Comparison of ENCODE assay signal across 16 cellular contexts in the genomic region with DNA sequence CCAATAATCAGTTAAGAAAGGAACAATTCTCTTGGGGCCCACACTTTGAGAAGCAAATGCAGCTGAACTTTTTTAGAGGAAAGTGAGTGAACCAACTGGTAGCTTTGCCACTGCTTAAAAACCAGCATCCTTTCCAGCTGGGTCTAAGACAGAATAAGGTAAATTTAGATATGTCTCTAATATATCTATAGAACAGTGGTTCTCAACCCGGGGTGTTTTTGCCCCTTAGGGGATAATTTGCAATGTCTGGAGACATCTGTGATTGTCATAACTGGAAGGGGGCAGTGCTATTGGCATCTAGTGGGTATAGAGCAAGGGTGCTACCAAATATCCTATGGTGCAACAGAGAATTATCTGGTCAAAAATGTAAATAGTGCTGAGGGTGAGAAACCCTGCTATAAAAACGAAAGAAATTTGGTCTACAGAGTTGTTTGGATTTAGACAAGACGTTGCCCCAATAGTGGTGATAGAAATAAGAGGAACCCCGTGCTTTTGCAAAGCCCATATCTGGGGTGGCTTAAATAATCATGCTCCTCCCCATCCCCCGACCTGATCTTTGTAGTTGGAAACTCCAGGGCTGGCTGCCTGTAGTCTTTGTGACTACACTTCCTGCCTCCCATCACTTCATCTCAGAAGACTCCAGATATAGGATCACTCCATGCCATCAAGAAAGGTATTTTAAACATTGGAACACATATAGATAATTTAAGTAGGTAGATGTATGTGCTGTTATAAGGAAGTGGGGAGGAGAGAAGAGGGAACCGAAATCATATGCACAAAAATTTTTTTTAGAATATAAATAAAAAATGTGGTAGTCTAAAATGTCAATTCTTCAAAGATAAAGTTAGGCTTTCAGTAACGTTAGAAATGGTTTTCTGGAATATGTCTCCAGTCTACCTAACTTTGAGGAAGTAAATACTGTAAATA. TPM values are rescaled to one million over a fixed set of nuclear protein-coding genes. Genes with fewer than 3 reads are reported as not detected.
DNase-seq lines count a peak whose midpoint lies in the region; ATAC-seq and TF ChIP-seq lines count a peak whose summit lies in the region.
"Had no signal": no experiment of that assay in that cellular context is flagged by ENCODE, and none has a peak within 500 bp of the region (broad histone marks: within the 10 kb centered on the region; RNA-seq: fewer than 3 reads in every experiment).

TSS of gene TLR7 (plus strand) at position 622 of the 927 bp plus-strand sequence. CDS start 507 bp downstream, outside the sequence.

- no peak for DNase-seq in activated CD4-positive, alpha-beta T cell treated with anti-CD3 and anti-CD28 coated beads, Interleukin-2, amount 10 ng/mL, durations not matched to agents 24 days and 14 days
- DNase-seq in activated CD4-positive, alpha-beta T cell treated with anti-CD3 and anti-CD28 coated beads for 4 hours, result no peak
- DNase-seq in midbrain (lab: John Stamatoyannopoulos, UW), result no peak
- no peak for DNase-seq in endothelial cell (ENCODE audit: low spot score)
- no peak for DNase-seq in GM19240 (ENCODE audit: insufficient read length, low spot score)
- DNase-seq in GDM1 (lab: John Stamatoyannopoulos, UW), result no peak
- DNase-seq: activated naive CD4-positive, alpha-beta T cell treated with Interleukin-2 at 50 U/mL for 16 hours; mesendoderm; NCI-H187; SJCRH30; small intestine had no signal

- H3K9me2 ChIP-seq in SU-DHL-6 (replicated peaks; ENCODE audit: insufficient read depth, low read length), result no peaks in the 10 kb centered on the region

- H3K36me3 ChIP-seq in SU-DHL-6 (ENCODE audit: low read length), result no peaks in the 10 kb centered on the region
- H3K36me3 ChIP-seq: SJCRH30 had no signal

- H3K36me3 Mint-ChIP-seq in activated CD4-positive, alpha-beta T cell treated with anti-CD3 and anti-CD28 coated beads, Interleukin-2, amount 10 ng/mL, durations not matched to agents 24 days and 14 days (ENCODE audit: low read depth), result peaks cover 3% of the 10 kb centered on the region
- H3K36me3 Mint-ChIP-seq in endothelial cell (ENCODE audit: low read depth, unreplicated experiment), result no peaks in the 10 kb centered on the region

- 0 out of 2 replicates have a peak within 1 kb of the TSS, but pooled peaks have one; percentile 22 for H3K9ac ChIP-seq in SU-DHL-6 (ENCODE audit: low read length)

- H3K4me3 Mint-ChIP-seq in activated CD4-positive, alpha-beta T cell treated with anti-CD3 and anti-CD28 coated beads, Interleukin-2, amount 10 ng/mL, durations not matched to agents 24 days and 14 days, result peak within 1 kb of the TSS; percentile 45
- H3K4me3 Mint-ChIP-seq in endothelial cell (ENCODE audit: unreplicated experiment), result no peak within 1 kb of the TSS

- peak within 1 kb of the TSS; percentile 23; the same call in 1 of the 2 replicates for H3K27ac ChIP-seq in SU-DHL-6 (ENCODE audit: low read depth, low read length)
- H3K27ac ChIP-seq: SJCRH30 had no signal

- peaks cover 3% of the 10 kb centered on the region for H3K27me3 Mint-ChIP-seq in activated CD4-positive, alpha-beta T cell treated with anti-CD3 and anti-CD28 coated beads, Interleukin-2, amount 10 ng/mL, durations not matched to agents 24 days and 14 days
- H3K27me3 Mint-ChIP-seq in endothelial cell (ENCODE audit: unreplicated experiment), result no peaks in the 10 kb centered on the region

- peak within 1 kb of the TSS; percentile 54 for H3K4me2 ChIP-seq in SU-DHL-6 (ENCODE audit: low read depth, low read length, poor library complexity, severe bottlenecking)

- TF ChIP-seq CTCF in SU-DHL-6 (IDR thresholded peaks at IDR 0.05; ENCODE audit: insufficient read depth, low read length, poor library complexity, severe bottlenecking) (no peak), endothelial cell (IDR thresholded peaks at IDR 0.05; ENCODE audit: unreplicated experiment) (no peak)

- no peaks in the 10 kb centered on the region for H3F3A ChIP-seq in SU-DHL-6 (ENCODE audit: insufficient read depth)

- H3K4me1 Mint-ChIP-seq in activated CD4-positive, alpha-beta T cell treated with anti-CD3 and anti-CD28 coated beads, Interleukin-2, amount 10 ng/mL, durations not matched to agents 24 days and 14 days, result peaks cover 13% of the 10 kb centered on the region
- no peaks in the 10 kb centered on the region for H3K4me1 Mint-ChIP-seq in endothelial cell (ENCODE audit: unreplicated experiment)

- no peaks in the 10 kb centered on the region for H3K9me3 Mint-ChIP-seq in activated CD4-positive, alpha-beta T cell treated with anti-CD3 and anti-CD28 coated beads, Interleukin-2, amount 10 ng/mL, durations not matched to agents 24 days and 14 days
- no peaks in the 10 kb centered on the region for H3K9me3 Mint-ChIP-seq in endothelial cell (ENCODE audit: unreplicated experiment)

- intact Hi-C loops in activated CD4-positive, alpha-beta T cell treated with anti-CD3 and anti-CD28 coated beads, Interleukin-2, amount 10 ng/mL, durations not matched to agents 24 days and 14 days (cut with micrococcal nuclease), result loop anchor here (2.0 kb wide), 1 partner anchor 22 kb away; no protein-coding TSS in a partner anchor

- H3K9me3 ChIP-seq in SU-DHL-6 (ENCODE audit: insufficient read depth, low read length), result no peaks in the 10 kb centered on the region
- H3K9me3 ChIP-seq: SJCRH30 had no signal

- peak within 1 kb of the TSS; percentile 29 for H3K4me3 ChIP-seq in SU-DHL-6 (ENCODE audit: insufficient read depth, low read length, poor library complexity, severe bottlenecking)
- H3K4me3 ChIP-seq: SJCRH30 had no signal

- H3K27ac Mint-ChIP-seq in activated CD4-positive, alpha-beta T cell treated with anti-CD3 and anti-CD28 coated beads, Interleukin-2, amount 10 ng/mL, durations not matched to agents 24 days and 14 days, result peak within 1 kb of the TSS; percentile 77
- no peak within 1 kb of the TSS for H3K27ac Mint-ChIP-seq in endothelial cell (ENCODE audit: unreplicated experiment)

- no peaks in the 10 kb centered on the region for H4K20me1 ChIP-seq in SU-DHL-6 (ENCODE audit: low read depth, low read length)

- no peaks in the 10 kb centered on the region for H3K27me3 ChIP-seq in SU-DHL-6 (ENCODE audit: low read length)

- H3K79me2 ChIP-seq in SU-DHL-6 (ENCODE audit: insufficient read depth, low read length), result no peaks in the 10 kb centered on the region

- peak; percentile 41 for ATAC-seq in HG02642 (IDR thresholded peaks at IDR 0.05; ENCODE audit: poor library complexity, unreplicated experiment)

- H2AFZ ChIP-seq in SU-DHL-6 (ENCODE audit: low read depth, low read length, severe bottlenecking), result peak within 1 kb of the TSS; percentile 31

RNA-seq across cellular contexts. Expression of gene TLR7, which starts in this region (rescaled TPM):
- 0.12 and 0.17 TPM in 2 replicates for total RNA-seq in activated CD4-positive, alpha-beta T cell treated with anti-CD3 and anti-CD28 coated beads, Interleukin-2, amount 10 ng/mL, durations not matched to agents 24 days and 14 days
- total RNA-seq in endothelial cell (ENCODE audit: unreplicated experiment), result not detected
- total RNA-seq: A172; activated CD8-positive, alpha-beta memory T cell treated with anti-CD3 and anti-CD28 coated beads for 36 hours; bronchial epithelial cell; SJCRH30 had no signal
